ENCODE assay signal across 12 cellular contexts in genomic region chr2:197613509-197613987, GRCh38.
A peak's percentile ranks its signal among the peaks of the same experiment; 100 is the strongest.
DNase-seq lines count a peak whose midpoint lies in the region; ATAC-seq and TF ChIP-seq lines count a peak whose summit lies in the region.
"Had no signal": no experiment of that assay in that cellular context is flagged by ENCODE, and none has a peak within 500 bp of the region (broad histone marks: within the 10 kb centered on the region; RNA-seq: fewer than 3 reads in every experiment).

No MANE protein-coding gene starts in this region.

- H3K9ac ChIP-seq in HCT116 (ENCODE audit: low read length) = no peak overlapping the region

- POLR2A ChIA-PET in HCT116 (lab: Charles Lee) = no interaction called here

- no peaks in the 10 kb centered on the region for H3K9me3 ChIP-seq in HCT116 (ENCODE audit: control insufficient read depth in 1 of 2, insufficient read depth in 1 of 2, low read depth in 1 of 2, low read length in 2 of 2)
- no peaks in the 10 kb centered on the region for H3K9me3 ChIP-seq in mucosa of descending colon

- H2AFZ ChIP-seq in HCT116 (ENCODE audit: low read depth, low read length, poor library complexity, severe bottlenecking) = no peak overlapping the region
- H2AFZ ChIP-seq: GM23338 had no signal

- no peak for TF ChIP-seq RAD21 in HCT116 (IDR thresholded peaks at IDR 0.05; ENCODE audit: low read depth)

- no TSS peak for BruUV-seq in HCT116 (replicated peaks; lab: Mats Ljungman, UMichigan)

- no peaks in the 10 kb centered on the region for H3K36me3 ChIP-seq in HCT116 (ENCODE audit: control insufficient read depth in 1 of 2, insufficient read depth in 2 of 2, low read length in 2 of 2)
- no peaks in the 10 kb centered on the region for H3K36me3 ChIP-seq in mucosa of descending colon (ENCODE audit: low read depth)
- no peaks in the 10 kb centered on the region for H3K36me3 ChIP-seq in H7 (replicated peaks; ENCODE audit: control insufficient read depth, insufficient read depth, low read length)

- H3K4me2 ChIP-seq in HCT116 (ENCODE audit: low read length) = no peak overlapping the region
- H3K4me2 ChIP-seq: GM23338 had no signal

- no peaks in the 10 kb centered on the region for H3K4me1 ChIP-seq in HCT116 (ENCODE audit: control insufficient read depth in 1 of 2, insufficient read depth in 2 of 2, low read length in 2 of 2)
- H3K4me1 ChIP-seq in mucosa of descending colon (ENCODE audit: low read depth) = peaks cover 13% of the 10 kb centered on the region

- intact Hi-C loops in HCT116 (cut with micrococcal nuclease) (no loop called here), mucosa of descending colon (cut with DNase I, micrococcal nuclease) (no loop called here)

- no peak overlapping the region for H3K27ac ChIP-seq in HCT116 (ENCODE audit: low read depth, low read length)

- RAD21 ChIA-PET in HCT116 (lab: Charles Lee; ENCODE audit: low non-redundant PET in 1 of 2, low total read pairs in 2 of 2, uncharacterized antibody in 2 of 2, unreplicated experiment in 2 of 2) = no interaction called here

- DNase-seq in HCT116 (ENCODE audit: low read depth, low spot score) = no peak
- DNase-seq in NCI-H2227 (lab: John Stamatoyannopoulos, UW; ENCODE audit: unreplicated experiment) = peak; percentile 32
- peak; percentile 65 for DNase-seq in choroid plexus epithelial cell (ENCODE audit: low read depth)
- no peak for DNase-seq in mucosa of descending colon
- no peak for DNase-seq in hypothalamus (lab: John Stamatoyannopoulos, UW)
- no peak for DNase-seq in H7
- DNase-seq: amniotic stem cell; CD8-positive, alpha-beta T cell; NCI-H446 had no signal

- CTCF ChIA-PET in HCT116 (lab: Charles Lee) = no interaction called here

- no peaks in the 10 kb centered on the region for H3K79me2 ChIP-seq in HCT116 (ENCODE audit: insufficient read depth, low read length)

- no peak for ATAC-seq in HCT116
- ATAC-seq in mucosa of descending colon = peak; percentile 74
- no peak for ATAC-seq in HG03520 (IDR thresholded peaks at IDR 0.05; ENCODE audit: unreplicated experiment)
- ATAC-seq in HG03354 (IDR thresholded peaks at IDR 0.05; ENCODE audit: poor library complexity, severe bottlenecking, unreplicated experiment) = no peak
- ATAC-seq: CD8-positive, alpha-beta T cell; GM23338 had no signal

- no peak overlapping the region for H3K4me3 ChIP-seq in HCT116 (replicated peaks in 1 of 2; ENCODE audit: low read depth in 1 of 2, low read length in 2 of 2)
- H3K4me3 ChIP-seq in choroid plexus epithelial cell (ENCODE audit: low read depth, low read length) = no peak overlapping the region
- H3K4me3 ChIP-seq in mucosa of descending colon = no peak overlapping the region
- H3K4me3 ChIP-seq in H7 (ENCODE audit: insufficient read depth, low read depth, low read length) = no peak overlapping the region
- H3K4me3 ChIP-seq: GM23338 had no signal

- no peaks in the 10 kb centered on the region for H4K20me1 ChIP-seq in HCT116 (ENCODE audit: insufficient read depth)

- no peaks in the 10 kb centered on the region for H3K27me3 ChIP-seq in HCT116 (ENCODE audit: insufficient read depth, low read length)
- no peaks in the 10 kb centered on the region for H3K27me3 ChIP-seq in H7 (ENCODE audit: control insufficient read depth, insufficient read depth, low read length)

- no peak for TF ChIP-seq POLR2A in HCT116 (IDR thresholded peaks at IDR 0.05; ENCODE audit: borderline replicate concordance, extremely low read depth, insufficient read depth, insufficient read length)

- no peak for TF ChIP-seq CTCF in HCT116 (IDR thresholded peaks at IDR 0.05 in 2 of 3, conservative IDR thresholded peaks at IDR 0.05 in 1 of 3; ENCODE audit: borderline replicate concordance in 1 of 3, insufficient read depth in 1 of 3, low read depth in 2 of 3, low read length in 2 of 3)
- no peak for TF ChIP-seq CTCF in choroid plexus epithelial cell (conservative IDR thresholded peaks at IDR 0.05; ENCODE audit: low read depth, low read length)
- no peak for TF ChIP-seq CTCF in mucosa of descending colon (IDR thresholded peaks at IDR 0.05)

- no peaks in the 10 kb centered on the region for H3K9me2 ChIP-seq in HCT116 (ENCODE audit: insufficient read depth)

TF ChIP-seq in HCT116, 20 proteins besides CTCF, POLR2A, EP300 and RAD21:
- TF ChIP-seq, protein P1, sequence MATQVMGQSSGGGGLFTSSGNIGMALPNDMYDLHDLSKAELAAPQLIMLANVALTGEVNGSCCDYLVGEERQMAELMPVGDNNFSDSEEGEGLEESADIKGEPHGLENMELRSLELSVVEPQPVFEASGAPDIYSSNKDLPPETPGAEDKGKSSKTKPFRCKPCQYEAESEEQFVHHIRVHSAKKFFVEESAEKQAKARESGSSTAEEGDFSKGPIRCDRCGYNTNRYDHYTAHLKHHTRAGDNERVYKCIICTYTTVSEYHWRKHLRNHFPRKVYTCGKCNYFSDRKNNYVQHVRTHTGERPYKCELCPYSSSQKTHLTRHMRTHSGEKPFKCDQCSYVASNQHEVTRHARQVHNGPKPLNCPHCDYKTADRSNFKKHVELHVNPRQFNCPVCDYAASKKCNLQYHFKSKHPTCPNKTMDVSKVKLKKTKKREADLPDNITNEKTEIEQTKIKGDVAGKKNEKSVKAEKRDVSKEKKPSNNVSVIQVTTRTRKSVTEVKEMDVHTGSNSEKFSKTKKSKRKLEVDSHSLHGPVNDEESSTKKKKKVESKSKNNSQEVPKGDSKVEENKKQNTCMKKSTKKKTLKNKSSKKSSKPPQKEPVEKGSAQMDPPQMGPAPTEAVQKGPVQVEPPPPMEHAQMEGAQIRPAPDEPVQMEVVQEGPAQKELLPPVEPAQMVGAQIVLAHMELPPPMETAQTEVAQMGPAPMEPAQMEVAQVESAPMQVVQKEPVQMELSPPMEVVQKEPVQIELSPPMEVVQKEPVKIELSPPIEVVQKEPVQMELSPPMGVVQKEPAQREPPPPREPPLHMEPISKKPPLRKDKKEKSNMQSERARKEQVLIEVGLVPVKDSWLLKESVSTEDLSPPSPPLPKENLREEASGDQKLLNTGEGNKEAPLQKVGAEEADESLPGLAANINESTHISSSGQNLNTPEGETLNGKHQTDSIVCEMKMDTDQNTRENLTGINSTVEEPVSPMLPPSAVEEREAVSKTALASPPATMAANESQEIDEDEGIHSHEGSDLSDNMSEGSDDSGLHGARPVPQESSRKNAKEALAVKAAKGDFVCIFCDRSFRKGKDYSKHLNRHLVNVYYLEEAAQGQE (IDR thresholded peaks at IDR 0.05; ENCODE audit: low read depth) = no peak
- TF ChIP-seq CEBPB (IDR thresholded peaks at IDR 0.05; ENCODE audit: low read depth) = 0 out of 2 replicates have a peak, but pooled peaks have one; percentile 8
- TF ChIP-seq EZH2 (IDR thresholded peaks at IDR 0.05) = no peak

Comparison
In these comparisons a context has a peak if more than half of its experiments do, and no peak if none do; other contexts are left out.
1. DNase-seq: peak in NCI-H2227 (single experiment) and choroid plexus epithelial cell (single experiment); none in HCT116 (single experiment), mucosa of descending colon (0 of 3), hypothalamus (0 of 51) and H7 (single experiment).